ENCODE assay signal across 29 cellular contexts in genomic region chr21:40194181-40194580, GRCh38.
"Had no signal": no experiment of that assay in that cellular context is flagged by ENCODE, and none has a peak within 500 bp of the region (broad histone marks: within the 10 kb centered on the region; RNA-seq: fewer than 3 reads in every experiment).

No MANE protein-coding gene starts in this region.

- H3K4me1 ChIP-seq: adrenal gland, breast epithelium, foreskin keratinocyte, gastrocnemius medialis had no signal

- H3K4me3 ChIP-seq: adrenal gland, breast epithelium, cardiac muscle cell, esophagus muscularis mucosa, gastrocnemius medialis, heart left ventricle had no signal

- H3K36me3 ChIP-seq: adrenal gland, breast epithelium, cardiac muscle cell, esophagus muscularis mucosa, gastrocnemius medialis, heart left ventricle had no signal

- H3K9me3 ChIP-seq: adrenal gland, breast epithelium, esophagus muscularis mucosa, gastrocnemius medialis had no signal

- DNase-seq: activated CD4-positive, alpha-beta memory T cell treated with anti-CD3 and anti-CD28 coated beads, Interleukin-2, amount 10 ng/mL, durations not matched to agents 7 days and 5 days; activated CD4-positive, alpha-beta T cell treated with anti-CD3 and anti-CD28 coated beads for 36 hours; activated CD4-positive, alpha-beta T cell treated with anti-CD3 and anti-CD28 coated beads, Interleukin-2, amount 10 ng/mL, durations not matched to agents 7 days and 5 days; activated CD4-positive, alpha-beta T cell treated with anti-CD3 and anti-CD28 coated beads, Interleukin-2, amount 50 U/mL, for 4 hours; activated CD4-positive, CD25-positive, alpha-beta regulatory T cell; activated CD4-positive, CD25-positive, alpha-beta regulatory T cell treated with anti-CD3 and anti-CD28 coated beads, Interleukin-2, amount 50 U/mL, for 72 hours; activated CD8-positive, alpha-beta memory T cell treated with anti-CD3 and anti-CD28 coated beads, Interleukin-2, amount 50 U/mL, for 48 hours; activated gamma-delta T cell; activated naive CD4-positive, alpha-beta T cell; activated naive CD4-positive, alpha-beta T cell treated with anti-CD3 and anti-CD28 coated beads, Interleukin-2, amount 50 U/mL, for 16 hours; activated T-cell treated with anti-CD3 and anti-CD28 coated beads for 4 hours; activated T-cell treated with anti-CD3 and anti-CD28 coated beads, Interleukin-2, amount 50 U/mL, for 24 hours; activated T-cell treated with anti-CD3 and anti-CD28 coated beads, Interleukin-2, amount 50 U/mL, for 72 hours; adrenal gland; amygdala; aorta; cortex of kidney; dermis blood vessel endothelial cell; effector CD4-positive, alpha-beta T cell; effector memory CD8-positive, alpha-beta T cell; erythroblast; gastrocnemius medialis; glutamatergic neuron; heart left ventricle; T-helper 2 cell had no signal

- H3K27ac ChIP-seq: adrenal gland, breast epithelium, cardiac muscle cell, esophagus muscularis mucosa, foreskin keratinocyte, gastrocnemius medialis, heart left ventricle had no signal

- ATAC-seq: activated CD4-positive, alpha-beta T cell treated with anti-CD3 and anti-CD28 coated beads for 36 hours; activated T-cell treated with anti-CD3 and anti-CD28 coated beads, Interleukin-2, amount 50 U/mL, for 72 hours; effector memory CD8-positive, alpha-beta T cell; foreskin keratinocyte; gastrocnemius medialis; heart left ventricle had no signal

- H3K27me3 ChIP-seq: adrenal gland, breast epithelium, cardiac muscle cell, esophagus muscularis mucosa, foreskin keratinocyte, gastrocnemius medialis, heart left ventricle had no signal
